12 cellular contexts compared by ENCODE assay signal in genomic region chr3:38528457-38528856, GRCh38. TPM values are rescaled to one million over a fixed set of nuclear protein-coding genes. Genes with fewer than 3 reads are reported as not detected.
DNase-seq lines count a peak whose midpoint lies in the region; ATAC-seq, FAIRE-seq and TF ChIP-seq lines count a peak whose summit lies in the region.
"Had no signal": no experiment of that assay in that cellular context is flagged by ENCODE, and none has a peak within 500 bp of the region (broad histone marks: within the 10 kb centered on the region; RNA-seq: fewer than 3 reads in every experiment).

No MANE protein-coding gene starts in this region.

- intact Hi-C loops in right cardiac atrium (cut with DNase I), result loop anchor here in 1 of 4 donors (10.0 kb wide), 1 partner anchor 316 kb away; no protein-coding TSS in a partner anchor
- intact Hi-C loops in gastrocnemius medialis (cut with DNase I; ENCODE audit: low total_unique reads), result no loop called here

- in situ Hi-C loops in gastrocnemius medialis (cut with MboI; ENCODE audit: low sequenced_read_pairs in 4 of 4), result loop anchor here in 3 of 4 donors (10.0 to 25.0 kb wide), 2 partner anchors 116 to 484 kb away; partner anchors contain the start of gene SCN5A (in 3 of the 3)

- TF ChIP-seq POLR2A in gastrocnemius medialis (IDR thresholded peaks at IDR 0.05), result no peak

- ATAC-seq in right cardiac atrium, result no peak
- no peak for ATAC-seq in gastrocnemius medialis
- ATAC-seq in GM21515 (IDR thresholded peaks at IDR 0.05; ENCODE audit: unreplicated experiment), result no peak

- peaks cover 4% of the 10 kb centered on the region for H3K4me1 ChIP-seq in right cardiac atrium (ENCODE audit: control insufficient read depth, insufficient read depth, low read length)
- no peaks in the 10 kb centered on the region for H3K4me1 ChIP-seq in gastrocnemius medialis
- H3K4me1 ChIP-seq: prostate gland had no signal

- no peak overlapping the region for H3K4me3 ChIP-seq in HL-60 (replicated peaks; ENCODE audit: insufficient read depth, low read length)
- no peak overlapping the region for H3K4me3 ChIP-seq in right cardiac atrium (ENCODE audit: low read length)
- H3K4me3 ChIP-seq in gastrocnemius medialis, result no peak overlapping the region
- H3K4me3 ChIP-seq: BLaER1 treated with 17β-estradiol and CSF1 and Interleukin-3, amounts not matched to agents 10 nM and 100 nM; prostate gland had no signal

- H3K9me3 ChIP-seq in right cardiac atrium (ENCODE audit: control insufficient read depth, low read length), result no peaks in the 10 kb centered on the region
- H3K9me3 ChIP-seq in gastrocnemius medialis, result no peaks in the 10 kb centered on the region
- H3K9me3 ChIP-seq: BLaER1 treated with 17β-estradiol and CSF1 and Interleukin-3, amounts not matched to agents 10 nM and 100 nM; prostate gland had no signal

- H3K36me3 ChIP-seq in gastrocnemius medialis, result peaks cover 0 to 25% of the 10 kb centered on the region in 2 donors

- H3K27me3 ChIP-seq in HL-60 (ENCODE audit: insufficient read depth, poor library complexity, severe bottlenecking) (no peaks in the 10 kb centered on the region), right cardiac atrium (ENCODE audit: control insufficient read depth, insufficient read depth) (no peaks in the 10 kb centered on the region), gastrocnemius medialis (no peaks in the 10 kb centered on the region)
- H3K27me3 ChIP-seq: BLaER1 treated with 17β-estradiol and CSF1 and Interleukin-3, amounts not matched to agents 10 nM and 100 nM had no signal

- DNase-seq in D721Med (ENCODE audit: insufficient read length, low spot score), result no peak
- no peak for DNase-seq in HL-60 (ENCODE audit: low read depth in 1 of 2, low spot score in 1 of 2)
- DNase-seq in RPMI8226, result peak; percentile 40
- no peak for DNase-seq in right cardiac atrium
- no peak for DNase-seq in T-helper 2 cell
- DNase-seq in gastrocnemius medialis, result no peak
- no peak for DNase-seq in GM03348 (ENCODE audit: low spot score)
- DNase-seq: stimulated activated CD4-positive, alpha-beta T cell treated with anti-CD3 and anti-CD28 coated beads, Interleukin-4, amount 100 ng/mL, for 4 hours had no signal

- no peak overlapping the region for H3K27ac ChIP-seq in HL-60 (replicated peaks)
- H3K27ac ChIP-seq in right cardiac atrium (ENCODE audit: low read length), result peak overlapping the region; percentile 9
- no peak overlapping the region for H3K27ac ChIP-seq in gastrocnemius medialis
- H3K27ac ChIP-seq: BLaER1 treated with 17β-estradiol and CSF1 and Interleukin-3, amounts not matched to agents 10 nM and 100 nM; prostate gland had no signal

- peak; percentile 13 for TF ChIP-seq CTCF in D721Med (IDR thresholded peaks at IDR 0.05; ENCODE audit: insufficient read depth, missing control alignments)
- TF ChIP-seq CTCF in HL-60 (IDR thresholded peaks at IDR 0.05; ENCODE audit: insufficient read depth, low read length), result peak; percentile 1
- no peak for TF ChIP-seq CTCF in gastrocnemius medialis (IDR thresholded peaks at IDR 0.05 in 4 of 5, conservative IDR thresholded peaks at IDR 0.05 in 1 of 5)

- FAIRE-seq in D721Med (lab: Jason Lieb, UNC), result no peak
- FAIRE-seq: endometrium had no signal

- WGBS in right cardiac atrium, result 92% methylated on average over 1 of the region's 1 CpG

RNA-seq across cellular contexts. Expression of gene EXOG, which starts 32.3 kb away (rescaled TPM):
- 10 to 100 TPM; 19.4 to 27.7 (median 24.6) TPM for total RNA-seq in right cardiac atrium
- polyA plus RNA-seq in right cardiac atrium, result 22.4 TPM
- total RNA-seq in gastrocnemius medialis, result 1 to 10 TPM; 1.6 to 6.5 (median 2.2) TPM

Comparison
In these comparisons a context has a peak if more than half of its experiments do, and no peak if none do; other contexts are left out.
1. CTCF ChIP-seq: peak in D721Med (single experiment) and HL-60 (single experiment); none in gastrocnemius medialis (0 of 5).